23 cellular contexts compared by ENCODE assay signal in genomic region chr1:228376262-228376628, GRCh38. TPM values are rescaled to one million over a fixed set of nuclear protein-coding genes. Genes with fewer than 3 reads are reported as not detected.
DNase-seq lines count a peak whose midpoint lies in the region; ATAC-seq and TF ChIP-seq lines count a peak whose summit lies in the region.
"Had no signal": no experiment of that assay in that cellular context is flagged by ENCODE, and none has a peak within 500 bp of the region (broad histone marks: within the 10 kb centered on the region; RNA-seq: fewer than 3 reads in every experiment).

No MANE protein-coding gene starts in this region.

- H3K27ac ChIP-seq in GM23338 (ENCODE audit: low read depth) (no peak overlapping the region), esophagus muscularis mucosa (replicated peaks in 1 of 4) (peak overlapping the region in 3 of 4 donors; percentile 73 to 80 (median 78)), osteoblast (ENCODE audit: low read depth, low read length) (no peak overlapping the region)
- H3K27ac ChIP-seq: epithelial cell of prostate, neutrophil had no signal

- no peaks in the 10 kb centered on the region for H3K9me3 ChIP-seq in esophagus muscularis mucosa
- H3K9me3 ChIP-seq in osteoblast (ENCODE audit: low read depth, low read length) = no peaks in the 10 kb centered on the region
- H3K9me3 ChIP-seq: HAP-1, neutrophil had no signal

- H3K4me1 Mint-ChIP-seq in GM23338 (peaks cover 9% of the 10 kb centered on the region; the same call in 1 of the 3 replicates), nephron progenitor cell (peaks cover 17% of the 10 kb centered on the region)

- no peaks in the 10 kb centered on the region for H3K36me3 ChIP-seq in GM23338 (ENCODE audit: insufficient read depth)
- peaks cover 0 to 10% (median 0%) of the 10 kb centered on the region in 4 donors for H3K36me3 ChIP-seq in esophagus muscularis mucosa
- H3K36me3 ChIP-seq in osteoblast (ENCODE audit: insufficient read depth, low read length) = no peaks in the 10 kb centered on the region
- H3K36me3 ChIP-seq: HAP-1, neutrophil had no signal

- intact Hi-C loops in esophagus muscularis mucosa (cut with DNase I) = no loop called here

- DNase-seq in GM23338 (ENCODE audit: low spot score) (no peak), OCI-M1 (lab: John Stamatoyannopoulos, UW) (peak; percentile 38), esophagus muscularis mucosa (ENCODE audit: extremely low spot score) (no peak), osteoblast (ENCODE audit: insufficient read length, low spot score, missing footprints) (peak; percentile 90), nephron progenitor cell (no peak), NCI-H2081 (lab: John Stamatoyannopoulos, UW) (no peak)
- DNase-seq: activated CD4-positive, alpha-beta T cell treated with anti-CD3 and anti-CD28 coated beads for 48 hours; activated naive CD8-positive, alpha-beta T cell treated with anti-CD3 and anti-CD28 coated beads, Interleukin-2, amount 10 ng/mL, durations not matched to agents 7 days and 5 days; CD8-positive, alpha-beta memory T cell; NCI-H1417 treated with DMSO at 0.1 percent for 48 hours; NCI-H2171; SIG-M5; stimulated activated CD4-positive, alpha-beta T cell treated with anti-CD3 and anti-CD28 coated beads, Interleukin-4, amount 100 ng/mL, for 4 hours; stimulated activated naive CD8-positive, alpha-beta T cell treated with anti-CD3 and anti-CD28 coated beads, Interleukin-15, amount 100 ng/mL, for 72 hours; trophoblast cell had no signal

- peak overlapping the region; percentile 23; the same call in 1 of the 3 replicates for H3K4me3 Mint-ChIP-seq in GM23338
- H3K4me3 Mint-ChIP-seq in nephron progenitor cell = no peak overlapping the region
- H3K4me3 Mint-ChIP-seq: activated naive CD8-positive, alpha-beta T cell treated with anti-CD3 and anti-CD28 coated beads, Interleukin-2, amount 10 ng/mL, durations not matched to agents 7 days and 5 days; brain; T-helper 1 cell treated with Interleukin-12 subunit alpha and Interleukin-12 subunit beta and Interleukin-4 antibody, amounts not matched to agents 30 μg/mL and 1 μg/mL, for 36 hours had no signal

- H4K20me1 ChIP-seq in GM23338 (replicated peaks; ENCODE audit: insufficient read depth) = no peaks in the 10 kb centered on the region
- no peaks in the 10 kb centered on the region for H4K20me1 ChIP-seq in osteoblast (ENCODE audit: insufficient read depth, low read length)

- TF ChIP-seq CTCF in GM23338 (conservative IDR thresholded peaks at IDR 0.05; ENCODE audit: low read depth in 2 of 2) = no peak
- no peak for TF ChIP-seq CTCF in esophagus muscularis mucosa (IDR thresholded peaks at IDR 0.05)
- TF ChIP-seq CTCF in osteoblast (IDR thresholded peaks at IDR 0.05; ENCODE audit: extremely low read depth, low read depth, low read length) = no peak
- TF ChIP-seq CTCF in nephron progenitor cell (IDR thresholded peaks at IDR 0.05) = no peak

- no peaks in the 10 kb centered on the region for H3F3A ChIP-seq in GM23338 (replicated peaks; ENCODE audit: low read depth)

- H3K27me3 Mint-ChIP-seq in GM23338 (ENCODE audit: insufficient read depth, low read depth, poor library complexity) = peaks cover 22% of the 10 kb centered on the region
- peaks cover 28% of the 10 kb centered on the region for H3K27me3 Mint-ChIP-seq in nephron progenitor cell (ENCODE audit: low read depth, poor library complexity)

- TF ChIP-seq POLR2A in esophagus muscularis mucosa (IDR thresholded peaks at IDR 0.05; ENCODE audit: low read depth) = no peak

- H3K27ac Mint-ChIP-seq in GM23338 = no peak overlapping the region
- no peak overlapping the region for H3K27ac Mint-ChIP-seq in nephron progenitor cell
- H3K27ac Mint-ChIP-seq: activated naive CD8-positive, alpha-beta T cell treated with anti-CD3 and anti-CD28 coated beads, Interleukin-2, amount 10 ng/mL, durations not matched to agents 7 days and 5 days; brain; stimulated activated naive CD8-positive, alpha-beta T cell treated with anti-CD3 and anti-CD28 coated beads, Interleukin-15, amount 100 ng/mL, for 72 hours; T-helper 1 cell treated with Interleukin-12 subunit alpha and Interleukin-12 subunit beta and Interleukin-4 antibody, amounts not matched to agents 30 μg/mL and 1 μg/mL, for 36 hours had no signal

- 80% methylated on average over 1 of the region's 3 CpGs for WGBS in esophagus muscularis mucosa

- H3K27me3 ChIP-seq in GM23338 (ENCODE audit: insufficient read depth) (peaks cover 32% of the 10 kb centered on the region), esophagus muscularis mucosa (no peaks in the 10 kb centered on the region), osteoblast (ENCODE audit: insufficient read depth, low read length) (peaks cover 6% of the 10 kb centered on the region)

- peaks cover 3% of the 10 kb centered on the region; the same call in 1 of the 3 replicates for H3K36me3 Mint-ChIP-seq in GM23338 (ENCODE audit: low read depth)
- H3K36me3 Mint-ChIP-seq in nephron progenitor cell (ENCODE audit: low read depth) = peaks cover 5% of the 10 kb centered on the region
- H3K36me3 Mint-ChIP-seq: activated naive CD8-positive, alpha-beta T cell treated with anti-CD3 and anti-CD28 coated beads, Interleukin-2, amount 10 ng/mL, durations not matched to agents 7 days and 5 days; brain; CD8-positive, alpha-beta memory T cell had no signal

- ATAC-seq in GM23338 (no peak), GM18519 (IDR thresholded peaks at IDR 0.05; ENCODE audit: low FRiP score, unreplicated experiment) (no peak), HG03439 (IDR thresholded peaks at IDR 0.05; ENCODE audit: unreplicated experiment) (no peak)
- ATAC-seq: stimulated activated naive CD8-positive, alpha-beta T cell treated with anti-CD3 and anti-CD28 coated beads, Interleukin-15, amount 100 ng/mL, for 72 hours had no signal

- H2AFZ ChIP-seq in GM23338 (no peak overlapping the region), osteoblast (ENCODE audit: low read length) (no peak overlapping the region)

- H3K4me1 ChIP-seq in GM23338 (ENCODE audit: insufficient read depth) (peaks cover 6% of the 10 kb centered on the region; the same call in 1 of the 2 replicates), esophagus muscularis mucosa (peaks cover 37 to 50% (median 41%) of the 10 kb centered on the region in 4 donors), osteoblast (ENCODE audit: insufficient read depth, low read length) (peaks cover 12% of the 10 kb centered on the region)

- H3K9me3 Mint-ChIP-seq in GM23338 = no peaks in the 10 kb centered on the region
- no peaks in the 10 kb centered on the region for H3K9me3 Mint-ChIP-seq in nephron progenitor cell
- H3K9me3 Mint-ChIP-seq: activated naive CD8-positive, alpha-beta T cell treated with anti-CD3 and anti-CD28 coated beads, Interleukin-2, amount 10 ng/mL, durations not matched to agents 7 days and 5 days; CD8-positive, alpha-beta memory T cell; stimulated activated naive CD8-positive, alpha-beta T cell treated with anti-CD3 and anti-CD28 coated beads, Interleukin-15, amount 100 ng/mL, for 72 hours; T-helper 1 cell treated with Interleukin-12 subunit alpha and Interleukin-12 subunit beta and Interleukin-4 antibody, amounts not matched to agents 30 μg/mL and 1 μg/mL, for 36 hours had no signal

- H3K4me2 ChIP-seq in GM23338 (no peak overlapping the region), osteoblast (ENCODE audit: insufficient read depth, low read length) (no peak overlapping the region)

- TF ChIP-seq EP300 in esophagus muscularis mucosa (IDR thresholded peaks at IDR 0.05) = no peak

- no peaks in the 10 kb centered on the region for H3K9me2 ChIP-seq in GM23338 (ENCODE audit: insufficient read depth)

- H3K4me3 ChIP-seq in GM23338 (no peak overlapping the region), esophagus muscularis mucosa (no peak overlapping the region), osteoblast (ENCODE audit: insufficient read depth, low read length) (no peak overlapping the region)
- H3K4me3 ChIP-seq: HAP-1 had no signal

- H3K79me2 ChIP-seq in GM23338 (replicated peaks; ENCODE audit: insufficient read depth) (no peaks in the 10 kb centered on the region), osteoblast (ENCODE audit: insufficient read depth, low read length) (no peaks in the 10 kb centered on the region)

TF ChIP-seq in GM23338, 12 proteins besides CTCF, POLR2A, EP300 and RAD21 (continues in another document):
- TF ChIP-seq POLR2AphosphoS5 (IDR thresholded peaks at IDR 0.05; ENCODE audit: low read depth) (no peak), ZNF114 (CRISPR knock-in tag; IDR thresholded peaks at IDR 0.05) (no peak), STAT1 (IDR thresholded peaks at IDR 0.05; ENCODE audit: unreplicated experiment) (no peak), REST (IDR thresholded peaks at IDR 0.05; ENCODE audit: unreplicated experiment) (no peak), NANOG (IDR thresholded peaks at IDR 0.05; ENCODE audit: borderline replicate concordance) (no peak)

RNA-seq across cellular contexts. Expression of gene TRIM11, which starts 30.4 kb away (rescaled TPM):
- total RNA-seq in GM23338 (2014; rRNA removed; shearing (Covaris generic)) = 37.2 and 41.2 TPM in 2 replicates
- polyA plus RNA-seq in GM23338 (2016; fragmentation: Nextera tagmentation; extraction: Ambion mirVana) = 16.2 and 17.5 TPM in 2 replicates
- total RNA-seq in esophagus muscularis mucosa = 10 to 100 TPM; 13.8 to 26.1 (median 20.9) TPM
- total RNA-seq in osteoblast = 22.1 and 25.7 TPM in 2 replicates

RNA-seq across cellular contexts. Expression of gene TRIM17, which starts 40.4 kb away (rescaled TPM):
- total RNA-seq in GM23338 (2014; rRNA removed; shearing (Covaris generic)) = 1.1 and 1.4 TPM in 2 replicates
- polyA plus RNA-seq in GM23338 (2016; fragmentation: Nextera tagmentation; extraction: Ambion mirVana) = 0.86 and 1.4 TPM in 2 replicates
- total RNA-seq in esophagus muscularis mucosa (not detected), osteoblast (under 0.01 TPM in 1 of 2 replicates, not detected in the other)
- total RNA-seq: dermis microvascular lymphatic vessel endothelial cell had no signal

Comparison
In these comparisons a context has a peak if more than half of its experiments do, and no peak if none do; other contexts are left out.
1. DNase-seq: peak in OCI-M1 (single experiment) and osteoblast (single experiment); none in GM23338 (single experiment), esophagus muscularis mucosa (single experiment), nephron progenitor cell (single experiment) and NCI-H2081 (0 of 2).
2. H3K27ac ChIP-seq: peak in esophagus muscularis mucosa (3 of 4); none in GM23338 (single experiment) and osteoblast (single experiment).